In genomic region chr9:81833563-81834345, GRCh38 we compare ENCODE assay signal across 1 cellular context.
TF ChIP-seq lines count a peak whose summit lies in the region.

No MANE protein-coding gene starts in this region.

TF ChIP-seq in HepG2, 621 proteins besides CTCF, POLR2A, EP300 and RAD21 (continued from another document and continues in another):
- TF ChIP-seq HMG20A (CRISPR knock-in tag; IDR thresholded peaks at IDR 0.05; ENCODE audit: borderline replicate concordance) (peak; percentile 95), HNF1A (IDR thresholded peaks at IDR 0.05; ENCODE audit: low read depth) (no peak), HNF1A (CRISPR knock-in tag; IDR thresholded peaks at IDR 0.05; ENCODE audit: borderline replicate concordance) (peak; percentile 62; the same call in 1 of the 2 replicates), ZNF782 (CRISPR knock-in tag; IDR thresholded peaks at IDR 0.05; ENCODE audit: borderline replicate concordance) (no peak), ZNF770 (CRISPR knock-in tag; IDR thresholded peaks at IDR 0.05) (no peak), POLR2AphosphoS2 (IDR thresholded peaks at IDR 0.05; ENCODE audit: low read depth, low read length) (no peak), ZNF101 (CRISPR knock-in tag; IDR thresholded peaks at IDR 0.05; ENCODE audit: borderline replicate concordance, low read depth) (no peak), ZFY (CRISPR knock-in tag; IDR thresholded peaks at IDR 0.05) (no peak), ISL2 (CRISPR knock-in tag; IDR thresholded peaks at IDR 0.05) (peak; percentile 90), ZNF607 (CRISPR knock-in tag; IDR thresholded peaks at IDR 0.05; ENCODE audit: borderline replicate concordance) (no peak), ZBTB20 (CRISPR knock-in tag; IDR thresholded peaks at IDR 0.05; ENCODE audit: borderline replicate concordance, low read depth) (peak; percentile 62; the same call in 1 of the 2 replicates), TOPORS (CRISPR knock-in tag; IDR thresholded peaks at IDR 0.05) (0 out of 2 replicates have a peak, but pooled peaks have one; percentile 28), RFX5 (IDR thresholded peaks at IDR 0.05; ENCODE audit: low read depth, low read length) (no peak), ZNF138 (CRISPR knock-in tag; IDR thresholded peaks at IDR 0.05; ENCODE audit: low read depth) (no peak), ZNF407 (CRISPR knock-in tag; IDR thresholded peaks at IDR 0.05; ENCODE audit: not compliant biosample characterization) (no peak), U2AF1 (optimal IDR thresholded peaks at IDR 0.05; ENCODE audit: low read depth, low read length) (no peak), TBX2 (CRISPR knock-in tag; IDR thresholded peaks at IDR 0.05; ENCODE audit: borderline replicate concordance) (peak; percentile 94), ZNF639 (CRISPR knock-in tag; conservative IDR thresholded peaks at IDR 0.05) (no peak), HIC2 (CRISPR knock-in tag; IDR thresholded peaks at IDR 0.05; ENCODE audit: low read depth) (peak; percentile 50; the same call in 1 of the 2 replicates), ZNF800 (CRISPR knock-in tag; IDR thresholded peaks at IDR 0.05) (no peak), ZFX (CRISPR knock-in tag; IDR thresholded peaks at IDR 0.05; ENCODE audit: low read depth) (no peak), ATF6 (CRISPR knock-in tag; conservative IDR thresholded peaks at IDR 0.05) (no peak), MAF1 (CRISPR knock-in tag; IDR thresholded peaks at IDR 0.05; ENCODE audit: borderline replicate concordance) (no peak), ZFP37 (CRISPR knock-in tag; IDR thresholded peaks at IDR 0.05; ENCODE audit: borderline replicate concordance) (0 out of 2 replicates have a peak, but pooled peaks have one; percentile 32)
